In the genomic region with DNA sequence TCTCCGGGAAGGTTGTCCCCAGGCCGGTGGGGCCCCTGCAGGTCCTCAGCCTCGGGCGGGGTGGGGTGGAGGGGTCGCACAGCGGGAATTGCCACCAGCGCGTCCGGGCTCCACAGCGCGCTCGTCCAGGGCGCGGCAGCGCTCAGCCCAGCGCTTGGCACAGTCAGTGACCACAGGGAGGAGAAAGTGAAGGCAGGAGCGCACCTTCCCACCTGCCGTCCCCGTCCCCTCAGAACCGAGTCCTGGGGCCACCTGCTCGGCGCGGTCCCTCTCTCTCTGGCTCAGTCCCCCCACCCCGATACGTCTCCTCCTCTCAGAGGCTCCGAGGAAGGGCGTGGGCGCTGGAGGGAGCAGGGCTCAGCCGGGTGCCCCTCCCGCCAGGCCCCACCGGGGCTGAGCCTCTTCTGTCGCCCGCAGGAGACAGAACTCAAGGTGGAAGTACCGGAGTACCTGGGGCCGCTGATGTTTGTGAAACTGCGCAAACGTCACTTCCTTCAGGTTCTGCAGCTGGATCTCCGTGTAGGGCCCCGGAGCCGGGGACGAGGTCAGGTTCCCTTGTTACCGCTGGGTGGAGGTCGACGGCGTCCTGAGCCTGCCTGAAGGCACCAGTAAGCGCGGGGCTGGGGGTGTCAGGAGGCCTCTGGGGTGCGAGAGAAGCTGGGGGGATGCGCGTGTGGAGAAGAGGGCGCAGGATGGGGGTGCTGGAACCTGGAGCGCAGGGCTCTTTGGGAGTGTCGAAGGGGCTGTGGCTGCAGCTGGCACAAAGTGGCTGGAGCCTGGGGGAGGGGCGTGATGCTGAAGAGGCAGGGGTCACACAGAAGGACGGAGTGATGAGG, we compare ENCODE assay signal across 7 cellular contexts. TPM values are rescaled to one million over a fixed set of nuclear protein-coding genes. Genes with fewer than 3 reads are reported as not detected.
A peak's percentile ranks its signal among the peaks of the same experiment; 100 is the strongest.
DNase-seq lines count a peak whose midpoint lies in the region; ATAC-seq and TF ChIP-seq lines count a peak whose summit lies in the region.
"Not testable (repeated sequence)": the region's sequence is repeated elsewhere in the genome, so short reads cannot be mapped to it uniquely, and the experiment has no call there.
"Had no signal": no experiment of that assay in that cellular context is flagged by ENCODE, and none has a peak within 500 bp of the region (broad histone marks: within the 10 kb centered on the region; RNA-seq: fewer than 3 reads in every experiment).

No MANE protein-coding gene starts in this region.

- peak overlapping the region; percentile 96 for H3K27ac Mint-ChIP-seq in CD4-positive, alpha-beta T cell
- not testable (repeated sequence) for H3K27ac Mint-ChIP-seq in T-helper 2 cell treated with Interferon-gamma antibody and Interleukin-4, amounts not matched to agents 5 μg/mL and 100 μg/mL, for 36 hours

- not testable (repeated sequence) for H3K9ac ChIP-seq in iPS-20b (ENCODE audit: low read depth, low read length)

- not testable (repeated sequence) for H3K27me3 ChIP-seq in CD4-positive, alpha-beta T cell (ENCODE audit: control insufficient read depth, insufficient read depth, low read length); HL-60 (ENCODE audit: insufficient read depth, poor library complexity, severe bottlenecking)
- H3K27me3 ChIP-seq in iPS-20b (ENCODE audit: insufficient read depth, low read length): peaks cover 89% of the 10 kb centered on the region

- peak; percentile 53 to 71 (median 60) for DNase-seq in CD4-positive, alpha-beta T cell
- peak in 1 of 2 experiments; percentile 8 for DNase-seq in HL-60 (ENCODE audit: low read depth in 1 of 2, low spot score in 1 of 2)
- peak; percentile 39 for DNase-seq in T-helper 2 cell treated with Interferon-gamma antibody and Interleukin-4, amounts not matched to agents 5 μg/mL and 100 μg/mL, for 36 hours (ENCODE audit: low spot score)
- peak; percentile 70 for DNase-seq in activated naive CD4-positive, alpha-beta T cell treated with anti-CD3 and anti-CD28 coated beads, Interleukin-2, amount 50 U/mL, for 16 hours
- peak; percentile 70 for DNase-seq in stimulated activated CD4-positive, alpha-beta T cell treated with anti-CD3 and anti-CD28 coated beads, Interleukin-15, amount 100 ng/mL, for 24 hours

- not testable (repeated sequence) for H3K36me3 ChIP-seq in iPS-20b (ENCODE audit: insufficient read depth, low read depth, low read length)

- H3K4me1 ChIP-seq in iPS-20b (ENCODE audit: insufficient read depth, low read length): peaks cover 14% of the 10 kb centered on the region; the same call in 1 of the 2 replicates

- H3K36me3 Mint-ChIP-seq in CD4-positive, alpha-beta T cell (ENCODE audit: low read depth): peaks cover 14% of the 10 kb centered on the region
- H3K36me3 Mint-ChIP-seq in T-helper 2 cell treated with Interferon-gamma antibody and Interleukin-4, amounts not matched to agents 5 μg/mL and 100 μg/mL, for 36 hours (ENCODE audit: low read depth): not testable (repeated sequence)

- H3K27ac ChIP-seq in CD4-positive, alpha-beta T cell (ENCODE audit: low read depth, low read length): peak overlapping the region; percentile 53
- H3K27ac ChIP-seq in HL-60 (replicated peaks); iPS-20b (ENCODE audit: low read length): not testable (repeated sequence)

- not testable (repeated sequence) for H3K9me3 ChIP-seq in CD4-positive, alpha-beta T cell (ENCODE audit: control insufficient read depth, low read length); iPS-20b (ENCODE audit: insufficient read depth, low read depth, low read length)

- not testable (repeated sequence) for H3K27me3 Mint-ChIP-seq in CD4-positive, alpha-beta T cell
- H3K27me3 Mint-ChIP-seq in T-helper 2 cell treated with Interferon-gamma antibody and Interleukin-4, amounts not matched to agents 5 μg/mL and 100 μg/mL, for 36 hours (ENCODE audit: low read depth): peaks cover 46% of the 10 kb centered on the region

- H3K9me3 Mint-ChIP-seq in CD4-positive, alpha-beta T cell; T-helper 2 cell treated with Interferon-gamma antibody and Interleukin-4, amounts not matched to agents 5 μg/mL and 100 μg/mL, for 36 hours: not testable (repeated sequence)

- POLR2A ChIA-PET in CD4-positive, alpha-beta T cell (lab: Charles Lee): interaction anchor here (0.8 to 1.1 kb wide), 3 partner anchors 16 to 1737 kb away, joined by 3 to 13 read pairs (median 3); a partner anchor contains a TSS

- CTCF ChIA-PET in CD4-positive, alpha-beta T cell (lab: Charles Lee): not testable (repeated sequence)

- H3K4me3 ChIP-seq in HL-60 (replicated peaks; ENCODE audit: insufficient read depth, low read length) (peak overlapping the region; percentile 33), iPS-20b (ENCODE audit: low read length) (peak overlapping the region; percentile 63)

- ATAC-seq in CD4-positive, alpha-beta T cell (ENCODE audit: poor library complexity): peak; percentile 94

- peaks cover 54% of the 10 kb centered on the region for H3K4me1 Mint-ChIP-seq in CD4-positive, alpha-beta T cell (ENCODE audit: low read depth)
- peaks cover 62% of the 10 kb centered on the region for H3K4me1 Mint-ChIP-seq in T-helper 2 cell treated with Interferon-gamma antibody and Interleukin-4, amounts not matched to agents 5 μg/mL and 100 μg/mL, for 36 hours (ENCODE audit: low read depth)

- not testable (repeated sequence) for TF ChIP-seq CTCF in CD4-positive, alpha-beta T cell (IDR thresholded peaks at IDR 0.05); HL-60 (IDR thresholded peaks at IDR 0.05; ENCODE audit: insufficient read depth, low read length)

- intact Hi-C loops in CD4-positive, alpha-beta T cell (cut with DNase I, micrococcal nuclease): not testable (repeated sequence)

- H3K4me3 Mint-ChIP-seq in CD4-positive, alpha-beta T cell: peak overlapping the region; percentile 97
- H3K4me3 Mint-ChIP-seq in T-helper 2 cell treated with Interferon-gamma antibody and Interleukin-4, amounts not matched to agents 5 μg/mL and 100 μg/mL, for 36 hours: peak overlapping the region; percentile 90

RNA-seq across cellular contexts. Expression of a gene that starts 5.5 kb away (rescaled TPM):
- under 1 TPM; 0.69 to 0.70 TPM for total RNA-seq in CD4-positive, alpha-beta T cell

RNA-seq across cellular contexts. Expression of a gene that starts 5.6 kb away (rescaled TPM):
- total RNA-seq in CD4-positive, alpha-beta T cell: 10 to 100 TPM; 31.4 to 32.0 TPM

RNA-seq across cellular contexts. Expression of a gene that starts 16.2 kb away (rescaled TPM):
- total RNA-seq in CD4-positive, alpha-beta T cell: 10 to 100 TPM; 13.2 to 17.7 TPM

RNA-seq across cellular contexts. Expression of a gene that starts 16.5 kb away (rescaled TPM):
- 10 to 100 TPM in 1 of 2 experiments, 1 to 10 TPM in 1; 8.9 to 11.7 TPM for total RNA-seq in CD4-positive, alpha-beta T cell

RNA-seq across cellular contexts. Expression of a gene that starts 56.2 kb away (rescaled TPM):
- not detected for total RNA-seq in CD4-positive, alpha-beta T cell
- total RNA-seq: SK-MEL-5 had no signal
